1 cellular context compared by ENCODE assay signal in the genomic region with DNA sequence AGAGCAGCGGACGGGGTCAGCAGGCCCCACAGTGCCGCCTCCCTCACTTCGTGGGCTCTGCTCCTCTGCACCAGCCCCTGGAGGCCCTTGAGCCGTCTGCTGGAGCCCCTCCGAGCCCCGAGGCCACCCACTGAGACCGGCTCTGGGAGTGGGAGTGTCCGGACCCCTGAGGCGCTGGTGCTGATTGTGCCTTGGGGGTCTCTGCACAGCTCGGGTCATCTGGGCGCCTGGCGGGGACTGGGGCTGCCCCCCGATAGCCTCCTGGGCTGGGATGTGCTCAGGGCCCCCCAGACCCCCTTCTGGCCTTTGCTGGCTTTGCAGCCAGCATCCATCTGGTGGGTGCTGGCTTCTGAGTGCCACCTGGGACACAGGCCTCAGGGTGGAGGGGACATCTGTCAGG.
TF ChIP-seq lines count a peak whose summit lies in the region.

No MANE protein-coding gene starts in this region.

TF ChIP-seq in A549, 52 proteins besides CTCF, POLR2A, EP300 and RAD21:
- TF ChIP-seq HOXB5 (CRISPR knock-in tag; IDR thresholded peaks at IDR 0.05), result no peak
- TF ChIP-seq HOXA7 (CRISPR knock-in tag; IDR thresholded peaks at IDR 0.05), result no peak
- TF ChIP-seq CHD4 (IDR thresholded peaks at IDR 0.05; ENCODE audit: borderline replicate concordance), result no peak
- no peak for TF ChIP-seq ESRRA (IDR thresholded peaks at IDR 0.05; ENCODE audit: borderline replicate concordance, low read length)
- TF ChIP-seq CEBPB (IDR thresholded peaks at IDR 0.05), result no peak
- TF ChIP-seq HDAC2 (IDR thresholded peaks at IDR 0.05), result no peak
- TF ChIP-seq RFX5 (IDR thresholded peaks at IDR 0.05), result no peak
- TF ChIP-seq, protein P1, sequence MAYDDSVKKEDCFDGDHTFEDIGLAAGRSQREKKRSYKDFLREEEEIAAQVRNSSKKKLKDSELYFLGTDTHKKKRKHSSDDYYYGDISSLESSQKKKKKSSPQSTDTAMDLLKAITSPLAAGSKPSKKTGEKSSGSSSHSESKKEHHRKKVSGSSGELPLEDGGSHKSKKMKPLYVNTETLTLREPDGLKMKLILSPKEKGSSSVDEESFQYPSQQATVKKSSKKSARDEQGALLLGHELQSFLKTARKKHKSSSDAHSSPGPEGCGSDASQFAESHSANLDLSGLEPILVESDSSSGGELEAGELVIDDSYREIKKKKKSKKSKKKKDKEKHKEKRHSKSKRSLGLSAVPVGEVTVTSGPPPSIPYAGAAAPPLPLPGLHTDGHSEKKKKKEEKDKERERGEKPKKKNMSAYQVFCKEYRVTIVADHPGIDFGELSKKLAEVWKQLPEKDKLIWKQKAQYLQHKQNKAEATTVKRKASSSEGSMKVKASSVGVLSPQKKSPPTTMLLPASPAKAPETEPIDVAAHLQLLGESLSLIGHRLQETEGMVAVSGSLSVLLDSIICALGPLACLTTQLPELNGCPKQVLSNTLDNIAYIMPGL (CRISPR knock-in tag; IDR thresholded peaks at IDR 0.05; ENCODE audit: borderline replicate concordance), result no peak
- no peak for TF ChIP-seq HOXB13 (CRISPR knock-in tag; IDR thresholded peaks at IDR 0.05; ENCODE audit: low read depth)
- no peak for TF ChIP-seq GATA3 (IDR thresholded peaks at IDR 0.05; ENCODE audit: borderline replicate concordance)
- TF ChIP-seq CBX2 (IDR thresholded peaks at IDR 0.05; ENCODE audit: borderline replicate concordance, low read depth), result no peak
- no peak for TF ChIP-seq FOXS1 (CRISPR knock-in tag; IDR thresholded peaks at IDR 0.05)
- no peak for TF ChIP-seq MYC (IDR thresholded peaks at IDR 0.05; ENCODE audit: borderline replicate concordance, low read length)
- no peak for TF ChIP-seq JUNB (IDR thresholded peaks at IDR 0.05)
- TF ChIP-seq EHF (CRISPR knock-in tag; IDR thresholded peaks at IDR 0.05), result no peak
- TF ChIP-seq, protein P2, sequence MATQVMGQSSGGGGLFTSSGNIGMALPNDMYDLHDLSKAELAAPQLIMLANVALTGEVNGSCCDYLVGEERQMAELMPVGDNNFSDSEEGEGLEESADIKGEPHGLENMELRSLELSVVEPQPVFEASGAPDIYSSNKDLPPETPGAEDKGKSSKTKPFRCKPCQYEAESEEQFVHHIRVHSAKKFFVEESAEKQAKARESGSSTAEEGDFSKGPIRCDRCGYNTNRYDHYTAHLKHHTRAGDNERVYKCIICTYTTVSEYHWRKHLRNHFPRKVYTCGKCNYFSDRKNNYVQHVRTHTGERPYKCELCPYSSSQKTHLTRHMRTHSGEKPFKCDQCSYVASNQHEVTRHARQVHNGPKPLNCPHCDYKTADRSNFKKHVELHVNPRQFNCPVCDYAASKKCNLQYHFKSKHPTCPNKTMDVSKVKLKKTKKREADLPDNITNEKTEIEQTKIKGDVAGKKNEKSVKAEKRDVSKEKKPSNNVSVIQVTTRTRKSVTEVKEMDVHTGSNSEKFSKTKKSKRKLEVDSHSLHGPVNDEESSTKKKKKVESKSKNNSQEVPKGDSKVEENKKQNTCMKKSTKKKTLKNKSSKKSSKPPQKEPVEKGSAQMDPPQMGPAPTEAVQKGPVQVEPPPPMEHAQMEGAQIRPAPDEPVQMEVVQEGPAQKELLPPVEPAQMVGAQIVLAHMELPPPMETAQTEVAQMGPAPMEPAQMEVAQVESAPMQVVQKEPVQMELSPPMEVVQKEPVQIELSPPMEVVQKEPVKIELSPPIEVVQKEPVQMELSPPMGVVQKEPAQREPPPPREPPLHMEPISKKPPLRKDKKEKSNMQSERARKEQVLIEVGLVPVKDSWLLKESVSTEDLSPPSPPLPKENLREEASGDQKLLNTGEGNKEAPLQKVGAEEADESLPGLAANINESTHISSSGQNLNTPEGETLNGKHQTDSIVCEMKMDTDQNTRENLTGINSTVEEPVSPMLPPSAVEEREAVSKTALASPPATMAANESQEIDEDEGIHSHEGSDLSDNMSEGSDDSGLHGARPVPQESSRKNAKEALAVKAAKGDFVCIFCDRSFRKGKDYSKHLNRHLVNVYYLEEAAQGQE (IDR thresholded peaks at IDR 0.05), result no peak
- no peak for TF ChIP-seq MAFK (IDR thresholded peaks at IDR 0.05; ENCODE audit: partially characterized antibody)
- TF ChIP-seq, protein P3, sequence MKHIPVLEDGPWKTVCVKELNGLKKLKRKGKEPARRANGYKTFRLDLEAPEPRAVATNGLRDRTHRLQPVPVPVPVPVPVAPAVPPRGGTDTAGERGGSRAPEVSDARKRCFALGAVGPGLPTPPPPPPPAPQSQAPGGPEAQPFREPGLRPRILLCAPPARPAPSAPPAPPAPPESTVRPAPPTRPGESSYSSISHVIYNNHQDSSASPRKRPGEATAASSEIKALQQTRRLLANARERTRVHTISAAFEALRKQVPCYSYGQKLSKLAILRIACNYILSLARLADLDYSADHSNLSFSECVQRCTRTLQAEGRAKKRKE (CRISPR knock-in tag; IDR thresholded peaks at IDR 0.05; ENCODE audit: low read depth), result no peak
- TF ChIP-seq FOSB (CRISPR knock-in tag; IDR thresholded peaks at IDR 0.05), result no peak
- no peak for TF ChIP-seq POLR2AphosphoS2 (conservative IDR thresholded peaks at IDR 0.05; ENCODE audit: low read length)
